8 cellular contexts compared by ENCODE assay signal in genomic region chr9:125200216-125201047, GRCh38. TPM values are rescaled to one million over a fixed set of nuclear protein-coding genes. Genes with fewer than 3 reads are reported as not detected.
DNase-seq lines count a peak whose midpoint lies in the region; ATAC-seq and TF ChIP-seq lines count a peak whose summit lies in the region.

RABEPK (plus strand) TSS chr9:125200542; CDS start chr9:125203014, 2,472 bp downstream.

- in situ Hi-C loops in mammary epithelial cell (cut with MboI; ENCODE audit: low sequenced_read_pairs in 2 of 2), result no loop called here

- H3F3A ChIP-seq in smooth muscle cell (ENCODE audit: low read depth), result peaks cover 7% of the 10 kb centered on the region

- H3K9me3 ChIP-seq in A673 (ENCODE audit: low read depth, low read length, poor library complexity, severe bottlenecking) (no peaks in the 10 kb centered on the region), WERI-Rb-1 (ENCODE audit: severe bottlenecking) (no peaks in the 10 kb centered on the region), mammary epithelial cell (replicated peaks; ENCODE audit: insufficient read depth, low read length) (no peaks in the 10 kb centered on the region), smooth muscle cell (replicated peaks; ENCODE audit: low read depth) (no peaks in the 10 kb centered on the region)

- H3K36me3 ChIP-seq in A673 (ENCODE audit: insufficient read depth, low read length, poor library complexity, severe bottlenecking), result peaks cover 4% of the 10 kb centered on the region
- H3K36me3 ChIP-seq in WERI-Rb-1, result peaks cover 15% of the 10 kb centered on the region
- H3K36me3 ChIP-seq in mammary epithelial cell (ENCODE audit: insufficient read depth, low read length), result peaks cover 5% of the 10 kb centered on the region
- H3K36me3 ChIP-seq in smooth muscle cell (ENCODE audit: low read depth), result no peaks in the 10 kb centered on the region

- POLR2A ChIA-PET in A673 (lab: Charles Lee; ENCODE audit: low non-redundant PET), result no interaction called here

- no peaks in the 10 kb centered on the region for H3K27me3 ChIP-seq in A673 (replicated peaks; ENCODE audit: insufficient read depth, low read depth, low read length, poor library complexity)
- no peaks in the 10 kb centered on the region for H3K27me3 ChIP-seq in WERI-Rb-1 (ENCODE audit: insufficient read depth, low read depth, severe bottlenecking)
- H3K27me3 ChIP-seq in mammary epithelial cell (ENCODE audit: insufficient read depth, low read length), result no peaks in the 10 kb centered on the region
- no peaks in the 10 kb centered on the region for H3K27me3 ChIP-seq in smooth muscle cell (ENCODE audit: low read depth)

- H3K79me2 ChIP-seq in mammary epithelial cell (ENCODE audit: insufficient read depth, low read length) (peaks cover 6% of the 10 kb centered on the region), smooth muscle cell (ENCODE audit: low read depth) (peaks cover 13% of the 10 kb centered on the region)

- TF ChIP-seq CTCF in A673 (conservative IDR thresholded peaks at IDR 0.05; ENCODE audit: low read depth, low read length), result no peak
- no peak for TF ChIP-seq CTCF in WERI-Rb-1 (IDR thresholded peaks at IDR 0.05; ENCODE audit: low read depth, low read length)
- no peak for TF ChIP-seq CTCF in mammary epithelial cell (conservative IDR thresholded peaks at IDR 0.05 in 1 of 2, IDR thresholded peaks at IDR 0.05 in 1 of 2; ENCODE audit: extremely low read depth in 1 of 2, insufficient read depth in 1 of 2, low read depth in 1 of 2, low read length in 2 of 2)
- TF ChIP-seq CTCF in smooth muscle cell (IDR thresholded peaks at IDR 0.05; ENCODE audit: borderline replicate concordance, insufficient read depth, poor library complexity, severe bottlenecking), result no peak

- intact Hi-C loops in A673 (cut with micrococcal nuclease; ENCODE audit: unreplicated experiment), result loop anchor here (1.0 kb wide), 1 partner anchor 11 kb away; the partner anchor contains the start of gene PPP6C
- intact Hi-C loops in mammary epithelial cell (cut with micrococcal nuclease), result loop anchor here (2.0 kb wide), 1 partner anchor 32 kb away; no protein-coding TSS in a partner anchor

- H4K20me1 ChIP-seq in mammary epithelial cell (ENCODE audit: insufficient read depth, low read length) (no peaks in the 10 kb centered on the region), smooth muscle cell (ENCODE audit: low read depth) (no peaks in the 10 kb centered on the region)

- TSS peak; percentile 90 for BruUV-seq in A673 (replicated peaks; lab: Mats Ljungman, UMichigan)
- BruUV-seq in mammary epithelial cell (replicated peaks; lab: Mats Ljungman, UMichigan), result TSS peak; percentile 52

- WGBS in mammary epithelial cell (ENCODE audit: low coverage, missing lambda C conversion rate), result 2% methylated on average over 18 of the region's 51 CpGs
- WGBS in smooth muscle cell (ENCODE audit: low lambda C conversion rate), result 1% methylated on average over 50 of the region's 51 CpGs

- dilution Hi-C loops in mammary epithelial cell (cut with HindIII; ENCODE audit: low sequenced_read_pairs), result no loop called here

- H2AFZ ChIP-seq in mammary epithelial cell (ENCODE audit: low read depth, low read length) (peak within 1 kb of the TSS; percentile 91), smooth muscle cell (ENCODE audit: low read depth) (peak within 1 kb of the TSS; percentile 99)

- CTCF ChIA-PET in A673 (lab: Charles Lee), result interaction anchor here (0.5 to 0.8 kb wide), 2 partner anchors 13 to 368 kb away, joined by 4 to 10 read pairs; no protein-coding TSS in a partner anchor
- CTCF ChIA-PET in mammary epithelial cell (lab: Charles Lee; ENCODE audit: low non-redundant PET), result no interaction called here

- H3K4me2 ChIP-seq in mammary epithelial cell (ENCODE audit: insufficient read depth, low read depth, low read length) (peak within 1 kb of the TSS; percentile 85), smooth muscle cell (peak within 1 kb of the TSS; percentile 90)

- peak within 1 kb of the TSS; percentile 80 for H3K27ac ChIP-seq in A673 (ENCODE audit: low read depth, low read length, poor library complexity, severe bottlenecking)
- peak within 1 kb of the TSS; percentile 83 for H3K27ac ChIP-seq in WERI-Rb-1
- peak within 1 kb of the TSS; percentile 87 for H3K27ac ChIP-seq in mammary epithelial cell (ENCODE audit: insufficient read depth, low read depth, low read length)
- H3K27ac ChIP-seq in smooth muscle cell (ENCODE audit: low read depth), result peak within 1 kb of the TSS; percentile 94

- ATAC-seq in GM18867 (IDR thresholded peaks at IDR 0.05; ENCODE audit: unreplicated experiment), result peak; percentile 98
- peak; percentile 96 for ATAC-seq in HG03103 (IDR thresholded peaks at IDR 0.05; ENCODE audit: low read depth, unreplicated experiment)

- peak within 1 kb of the TSS; percentile 71 for H3K9ac ChIP-seq in mammary epithelial cell (ENCODE audit: insufficient read depth, low read length)
- peak within 1 kb of the TSS; percentile 89 for H3K9ac ChIP-seq in smooth muscle cell (ENCODE audit: low read depth)

- DNase-seq in A673 (ENCODE audit: low spot score), result peak; percentile 96
- peak; percentile 91 for DNase-seq in NCI-H2171 treated with DMSO at 0.1 percent for 48 hours (lab: John Stamatoyannopoulos, UW)
- DNase-seq in WERI-Rb-1, result peak; percentile 97
- peak; percentile 92 for DNase-seq in mammary epithelial cell
- peak; percentile 98 for DNase-seq in iPS-NIHi11 (ENCODE audit: low spot score)
- peak; percentile 81 for DNase-seq in smooth muscle cell (lab: John Stamatoyannopoulos, UW; ENCODE audit: unreplicated experiment)

- H3K4me1 ChIP-seq in A673 (ENCODE audit: insufficient read depth, low read length, poor library complexity, severe bottlenecking), result peaks cover 4% of the 10 kb centered on the region
- H3K4me1 ChIP-seq in mammary epithelial cell (ENCODE audit: insufficient read depth, low read length), result peaks cover 5% of the 10 kb centered on the region
- H3K4me1 ChIP-seq in smooth muscle cell (ENCODE audit: low read depth), result peaks cover 9% of the 10 kb centered on the region

- H3K4me3 ChIP-seq in A673 (ENCODE audit: low read depth, low read length, poor library complexity, severe bottlenecking), result peak within 1 kb of the TSS; percentile 77
- H3K4me3 ChIP-seq in WERI-Rb-1 (ENCODE audit: low read depth, low read length), result peak within 1 kb of the TSS; percentile 56
- H3K4me3 ChIP-seq in mammary epithelial cell (replicated peaks in 1 of 3; ENCODE audit: insufficient read depth in 1 of 3, low read depth in 2 of 3, low read length in 3 of 3), result peak within 1 kb of the TSS; percentile 47 to 62 (median 59)
- peak within 1 kb of the TSS; percentile 100 for H3K4me3 ChIP-seq in smooth muscle cell

RNA-seq across cellular contexts. Expression of gene RABEPK, which starts in this region (rescaled TPM):
- total RNA-seq in A673 (2021), result 32.7 and 43.6 TPM in 2 replicates
- total RNA-seq in mammary epithelial cell, result 10 to 100 TPM; 21.7 to 25.8 TPM
- polyA plus RNA-seq in mammary epithelial cell, result 30.6 TPM
- polyA minus RNA-seq in mammary epithelial cell, result 3.8 TPM
- total RNA-seq in smooth muscle cell, result 19.3 and 20.9 TPM in 2 replicates
- 33.7 and 42.9 TPM in 2 replicates for polyA plus RNA-seq in smooth muscle cell

Comparison
In these comparisons a context has a peak if more than half of its experiments do, and no peak if none do; other contexts are left out.
1. Peak in every context shown above with its lines: DNase-seq, ATAC-seq, H3K4me3 ChIP-seq and H3K27ac ChIP-seq.